In the genomic region with DNA sequence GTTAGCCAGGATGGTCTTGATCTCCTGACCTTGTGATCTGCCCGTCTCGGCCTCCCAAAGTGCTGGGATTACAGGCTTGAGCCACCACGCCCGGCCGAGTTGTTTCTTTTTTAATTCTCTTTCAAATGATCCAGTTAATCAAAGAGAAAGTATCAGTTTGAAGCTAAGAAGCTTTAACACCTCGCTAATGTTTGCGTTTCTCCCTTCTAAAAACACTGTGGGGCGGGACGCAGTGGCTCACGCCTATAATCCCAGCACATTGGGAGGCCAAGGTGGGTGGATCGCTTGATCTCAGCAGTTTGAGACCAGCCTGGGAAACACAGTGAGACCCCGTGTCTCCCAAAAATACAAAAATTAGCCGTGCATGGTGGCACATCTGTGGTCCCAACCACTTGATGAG, we compare ENCODE assay signal across 7 cellular contexts. TPM values are rescaled to one million over a fixed set of nuclear protein-coding genes. Genes with fewer than 3 reads are reported as not detected.
DNase-seq lines count a peak whose midpoint lies in the region; FAIRE-seq and TF ChIP-seq lines count a peak whose summit lies in the region.
"Not testable (repeated sequence)": the region's sequence is repeated elsewhere in the genome, so short reads cannot be mapped to it uniquely, and the experiment has no call there.

No MANE protein-coding gene starts in this region.

- H3K27me3 Mint-ChIP-seq in chondrocyte (ENCODE audit: low read depth); nephron progenitor cell (ENCODE audit: low read depth, poor library complexity): not testable (repeated sequence)

- not testable (repeated sequence) for H2BK12ac ChIP-seq in neuronal stem cell (ENCODE audit: low read length)

- H3K79me1 ChIP-seq in neuronal stem cell (ENCODE audit: low read depth, low read length) = not testable (repeated sequence)

- H3K4me1 Mint-ChIP-seq in chondrocyte (ENCODE audit: low read depth) = not testable (repeated sequence)
- H3K4me1 Mint-ChIP-seq in nephron progenitor cell = peaks cover 51% of the 10 kb centered on the region

- peak; percentile 66 for DNase-seq in NCI-H82 treated with DMSO at 0.1 percent for 48 hours (lab: John Stamatoyannopoulos, UW; ENCODE audit: unreplicated experiment)
- DNase-seq in WERI-Rb-1 = peak; percentile 60
- peak; percentile 21 for DNase-seq in chondrocyte (ENCODE audit: low spot score)
- DNase-seq in kidney = peak; percentile 15
- DNase-seq in nephron progenitor cell; neuronal stem cell (ENCODE audit: low spot score): not testable (repeated sequence)

- not testable (repeated sequence) for H4K91ac ChIP-seq in neuronal stem cell (ENCODE audit: low read depth, low read length, poor library complexity)

- not testable (repeated sequence) for H3K4me2 ChIP-seq in neuronal stem cell (ENCODE audit: insufficient read depth, low read length, poor library complexity, severe bottlenecking)

- intact Hi-C loops in kidney (cut with DNase I) = not testable (repeated sequence)

- not testable (repeated sequence) for H3K9ac ChIP-seq in kidney (ENCODE audit: low read length in 2 of 2); neuronal stem cell (ENCODE audit: low read depth, low read length, poor library complexity)

- H3K9me3 ChIP-seq in HEK293 (ENCODE audit: control insufficient read depth, insufficient read depth, low read depth, low read length); WERI-Rb-1 (ENCODE audit: severe bottlenecking); kidney (ENCODE audit: control insufficient read depth in 1 of 2, low read length in 2 of 2); neuronal stem cell (replicated peaks in 1 of 2; ENCODE audit: control insufficient read depth in 2 of 2, insufficient read depth in 1 of 2, low read depth in 1 of 2, low read length in 2 of 2): not testable (repeated sequence)

- H3K36me3 ChIP-seq in HEK293 (ENCODE audit: control insufficient read depth in 2 of 2, insufficient read depth in 1 of 2, low read length in 2 of 2); WERI-Rb-1; kidney (ENCODE audit: control insufficient read depth in 1 of 2, insufficient read depth in 2 of 2, low read length in 2 of 2); neuronal stem cell (replicated peaks in 1 of 2; ENCODE audit: control insufficient read depth in 2 of 2, insufficient read depth in 2 of 2, low read length in 2 of 2): not testable (repeated sequence)

- not testable (repeated sequence) for H3K4ac ChIP-seq in neuronal stem cell (ENCODE audit: low read length)

- H3K4me3 ChIP-seq in HEK293 (ENCODE audit: low read depth, low read length); WERI-Rb-1 (ENCODE audit: low read depth, low read length); kidney (ENCODE audit: low read length in 2 of 2); neuronal stem cell (ENCODE audit: low read length in 2 of 2): not testable (repeated sequence)

- H2AK5ac ChIP-seq in neuronal stem cell (ENCODE audit: low read depth, low read length) = not testable (repeated sequence)

- not testable (repeated sequence) for H3K14ac ChIP-seq in neuronal stem cell (ENCODE audit: low read length)

- no CpG with 5 or more reads among the region's 13 CpGs for WGBS in neuronal stem cell (ENCODE audit: extremely low coverage in 2 of 2, insufficient read length in 2 of 2, insufficient replicate concordance in 1 of 2), 2 donors

- H3K23ac ChIP-seq in neuronal stem cell (ENCODE audit: low read depth, low read length, poor library complexity) = not testable (repeated sequence)

- H3K27ac ChIP-seq in HEK293 (ENCODE audit: extremely low read depth, low read depth, low read length); kidney (ENCODE audit: low read depth in 2 of 2, low read length in 2 of 2); neuronal stem cell (replicated peaks; ENCODE audit: low read length): not testable (repeated sequence)
- H3K27ac ChIP-seq in WERI-Rb-1 = peak overlapping the region; percentile 43; the same call in 1 of the 2 replicates

- H3K4me3 Mint-ChIP-seq in chondrocyte (ENCODE audit: unreplicated experiment); nephron progenitor cell: not testable (repeated sequence)

- H3K27ac Mint-ChIP-seq in chondrocyte (ENCODE audit: unreplicated experiment) = not testable (repeated sequence)
- peak overlapping the region; percentile 91 for H3K27ac Mint-ChIP-seq in nephron progenitor cell

- H3K27me3 ChIP-seq in WERI-Rb-1 (ENCODE audit: insufficient read depth, low read depth, severe bottlenecking); neuronal stem cell (ENCODE audit: control insufficient read depth in 3 of 3, insufficient read depth in 3 of 3, low read depth in 1 of 3, low read length in 3 of 3): not testable (repeated sequence)

- H2BK120ac ChIP-seq in neuronal stem cell (ENCODE audit: low read depth, low read length) = not testable (repeated sequence)

- TF ChIP-seq CTCF in HEK293 (tag by site-specific recombination; IDR thresholded peaks at IDR 0.05); WERI-Rb-1 (IDR thresholded peaks at IDR 0.05; ENCODE audit: low read depth, low read length); chondrocyte (IDR thresholded peaks at IDR 0.05); kidney (IDR thresholded peaks at IDR 0.05; ENCODE audit: borderline replicate concordance, extremely low read depth, insufficient read depth); nephron progenitor cell (IDR thresholded peaks at IDR 0.05): not testable (repeated sequence)

- H4K8ac ChIP-seq in neuronal stem cell (ENCODE audit: low read depth, low read length) = not testable (repeated sequence)

- H3K9me3 Mint-ChIP-seq in chondrocyte (ENCODE audit: low read depth); nephron progenitor cell: not testable (repeated sequence)

- H3K18ac ChIP-seq in neuronal stem cell (ENCODE audit: low read length) = not testable (repeated sequence)

- POLR2A ChIA-PET in HEK293 (lab: Yijun Ruan, JAX) = not testable (repeated sequence)

- peak overlapping the region; percentile 50 for H2BK5ac ChIP-seq in neuronal stem cell (ENCODE audit: low read length)

- not testable (repeated sequence) for H3K4me1 ChIP-seq in HEK293 (ENCODE audit: control insufficient read depth, insufficient read depth, low read length); kidney (ENCODE audit: control insufficient read depth in 1 of 2, insufficient read depth in 1 of 2, low read depth in 1 of 2, low read length in 2 of 2)
- peaks cover 3 to 18% of the 10 kb centered on the region in 2 donors for H3K4me1 ChIP-seq in neuronal stem cell (ENCODE audit: control insufficient read depth in 2 of 2, insufficient read depth in 1 of 2, low read depth in 1 of 2, low read length in 2 of 2)

- not testable (repeated sequence) for H3K36me3 Mint-ChIP-seq in chondrocyte (ENCODE audit: low read depth); nephron progenitor cell (ENCODE audit: low read depth)

- not testable (repeated sequence) for FAIRE-seq in kidney (lab: Jason Lieb, UNC)

- not testable (repeated sequence) for H2AFZ ChIP-seq in neuronal stem cell (ENCODE audit: low read length)

- H2BK15ac ChIP-seq in neuronal stem cell (ENCODE audit: low read length) = not testable (repeated sequence)

- CTCF ChIA-PET in HEK293 (lab: Yijun Ruan, JAX) = interaction anchor here (0.8 kb wide), 2 partner anchors 11 to 44 kb away, joined by 3 read pairs; no protein-coding TSS in a partner anchor

TF ChIP-seq in HEK293, 187 proteins besides CTCF, POLR2A, EP300 and RAD21:
- peak; percentile 30; the same call in 1 of the 2 replicates for TF ChIP-seq KLF1 (tag by site-specific recombination; IDR thresholded peaks at IDR 0.05)

RNA-seq across cellular contexts. Expression of a gene that starts 7.8 kb away (rescaled TPM):
- 7.6 to 13.4 TPM (median 8.2 TPM) in 3 replicates for total RNA-seq in chondrocyte
- 1.4 TPM for total RNA-seq in kidney
- polyA plus RNA-seq in kidney (ENCODE audit: insufficient read depth, low read depth, low replicate concordance) = 1.3 TPM
- 15.7 TPM for polyA plus RNA-seq in neuronal stem cell (2013, experiment 1 of 2)
- 15.8 TPM for polyA plus RNA-seq in neuronal stem cell (2013, experiment 2 of 2)
